Comparison of ENCODE assay signal across 8 cellular contexts in the genomic region with DNA sequence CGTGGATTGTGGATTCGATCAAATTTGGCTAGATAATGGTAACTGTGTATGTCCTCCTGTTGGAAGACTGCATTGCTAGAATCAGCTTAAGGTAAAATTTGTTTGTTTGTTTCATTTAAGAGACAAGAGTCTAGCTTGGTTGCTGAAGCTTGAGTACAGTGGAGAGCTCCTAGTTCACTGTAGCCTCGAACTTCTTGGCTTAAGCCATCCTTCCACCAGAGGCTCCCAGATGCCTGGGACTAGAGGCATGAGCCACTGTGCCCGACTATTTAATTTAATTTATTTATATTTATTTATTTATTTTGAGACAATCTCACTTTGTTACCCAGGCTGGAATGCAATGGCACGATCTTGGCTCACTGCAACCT. TPM values are rescaled to one million over a fixed set of nuclear protein-coding genes. Genes with fewer than 3 reads are reported as not detected.
A peak's percentile ranks its signal among the peaks of the same experiment; 100 is the strongest.
DNase-seq lines count a peak whose midpoint lies in the region; ATAC-seq, FAIRE-seq and TF ChIP-seq lines count a peak whose summit lies in the region.

No MANE protein-coding gene starts in this region.

- no peaks in the 10 kb centered on the region for H3K79me1 ChIP-seq in neuronal stem cell (ENCODE audit: low read depth, low read length)

- peaks cover 59% of the 10 kb centered on the region for H3K79me2 ChIP-seq in Loucy (ENCODE audit: insufficient read depth, low read length)

- H3K27me3 ChIP-seq in CD4-positive, alpha-beta T cell (ENCODE audit: control insufficient read depth, insufficient read depth, low read length), result no peaks in the 10 kb centered on the region
- H3K27me3 ChIP-seq in Loucy (ENCODE audit: insufficient read depth, low read length, poor library complexity, severe bottlenecking) (no peaks in the 10 kb centered on the region), small intestine (ENCODE audit: control insufficient read depth in 2 of 2, insufficient read depth in 2 of 2, low read length in 2 of 2) (no peaks in the 10 kb centered on the region), neuronal stem cell (ENCODE audit: control insufficient read depth in 3 of 3, insufficient read depth in 3 of 3, low read depth in 1 of 3, low read length in 3 of 3) (no peaks in the 10 kb centered on the region)

- H3K4me2 ChIP-seq in Loucy (ENCODE audit: low read depth, low read length, poor library complexity, severe bottlenecking), result peak overlapping the region; percentile 94
- H3K4me2 ChIP-seq in neuronal stem cell (ENCODE audit: insufficient read depth, low read length, poor library complexity, severe bottlenecking), result no peak overlapping the region

- no peak for FAIRE-seq in small intestine (lab: Jason Lieb, UNC)

- peaks cover 28% of the 10 kb centered on the region for H3K36me3 Mint-ChIP-seq in CD4-positive, alpha-beta T cell (ENCODE audit: low read depth)
- H3K36me3 Mint-ChIP-seq in nephron (ENCODE audit: low read depth), result peaks cover 26% of the 10 kb centered on the region

- H3K9ac ChIP-seq in Loucy (ENCODE audit: low read depth, low read length, poor library complexity, severe bottlenecking), result peak overlapping the region; percentile 95
- no peak overlapping the region for H3K9ac ChIP-seq in neuronal stem cell (ENCODE audit: low read depth, low read length, poor library complexity)

- H3K27me3 Mint-ChIP-seq in CD4-positive, alpha-beta T cell, result no peaks in the 10 kb centered on the region
- no peaks in the 10 kb centered on the region for H3K27me3 Mint-ChIP-seq in nephron (ENCODE audit: low read depth)

- H3K23ac ChIP-seq in neuronal stem cell (ENCODE audit: low read depth, low read length, poor library complexity), result no peak overlapping the region

- no peak for TF ChIP-seq CTCF in CD4-positive, alpha-beta T cell (IDR thresholded peaks at IDR 0.05)
- TF ChIP-seq CTCF in Loucy (conservative IDR thresholded peaks at IDR 0.05; ENCODE audit: low read length) (no peak), coronary artery (IDR thresholded peaks at IDR 0.05) (no peak), nephron (IDR thresholded peaks at IDR 0.05; ENCODE audit: unreplicated experiment in 3 of 3) (no peak)

- CTCF ChIA-PET in CD4-positive, alpha-beta T cell (lab: Charles Lee), result interaction anchor here (0.6 to 3.5 kb wide), 3 partner anchors 11 to 122 kb away, joined by 3 to 16 read pairs (median 8); no protein-coding TSS in a partner anchor

- H3K9me3 Mint-ChIP-seq in CD4-positive, alpha-beta T cell, result no peaks in the 10 kb centered on the region
- H3K9me3 Mint-ChIP-seq in nephron, result no peaks in the 10 kb centered on the region

- H3K27ac Mint-ChIP-seq in CD4-positive, alpha-beta T cell, result peak overlapping the region; percentile 84
- peak overlapping the region; percentile 96 to 100 (median 97) for H3K27ac Mint-ChIP-seq in nephron

- peaks cover 34% of the 10 kb centered on the region for H4K20me1 ChIP-seq in Loucy (ENCODE audit: insufficient read depth, low read length, poor library complexity, severe bottlenecking)

- peaks cover 34% of the 10 kb centered on the region for H3K4me1 ChIP-seq in Loucy (ENCODE audit: insufficient read depth, low read length, poor library complexity, severe bottlenecking)
- peaks cover 4 to 6% of the 10 kb centered on the region in 2 donors for H3K4me1 ChIP-seq in small intestine (ENCODE audit: control insufficient read depth in 2 of 2, insufficient read depth in 1 of 2, low read depth in 1 of 2, low read length in 1 of 2)
- H3K4me1 ChIP-seq in neuronal stem cell (ENCODE audit: control insufficient read depth in 2 of 2, insufficient read depth in 1 of 2, low read depth in 1 of 2, low read length in 2 of 2), result peaks cover 2 to 9% of the 10 kb centered on the region in 2 donors

- H3K36me3 ChIP-seq in Loucy (ENCODE audit: insufficient read depth, low read length), result no peaks in the 10 kb centered on the region
- H3K36me3 ChIP-seq in small intestine (ENCODE audit: control insufficient read depth in 2 of 2, insufficient read depth in 2 of 2, low read length in 2 of 2), result no peaks in the 10 kb centered on the region
- H3K36me3 ChIP-seq in neuronal stem cell (replicated peaks in 1 of 2; ENCODE audit: control insufficient read depth in 2 of 2, insufficient read depth in 2 of 2, low read length in 2 of 2), result peaks cover 0 to 45% of the 10 kb centered on the region in 2 donors

- no peak overlapping the region for H3K27ac ChIP-seq in CD4-positive, alpha-beta T cell (ENCODE audit: low read depth, low read length)
- H3K27ac ChIP-seq in coronary artery, result no peak overlapping the region
- no peak overlapping the region for H3K27ac ChIP-seq in small intestine (ENCODE audit: low read depth in 1 of 2, low read length in 1 of 2)
- H3K27ac ChIP-seq in neuronal stem cell (replicated peaks; ENCODE audit: low read length), result no peak overlapping the region

- H4K8ac ChIP-seq in neuronal stem cell (ENCODE audit: low read depth, low read length), result no peak overlapping the region

- H2AFZ ChIP-seq in Loucy (ENCODE audit: low read length), result no peak overlapping the region
- no peak overlapping the region for H2AFZ ChIP-seq in neuronal stem cell (ENCODE audit: low read length)

- no peak overlapping the region for H3K14ac ChIP-seq in neuronal stem cell (ENCODE audit: low read length)

- H2BK5ac ChIP-seq in neuronal stem cell (ENCODE audit: low read length), result no peak overlapping the region

- no peak overlapping the region for H2AK5ac ChIP-seq in neuronal stem cell (ENCODE audit: low read depth, low read length)

- H3K18ac ChIP-seq in neuronal stem cell (ENCODE audit: low read length), result no peak overlapping the region

- intact Hi-C loops in CD4-positive, alpha-beta T cell (cut with DNase I, micrococcal nuclease), result loop anchor here in 1 of 2 experiments (5.0 kb wide), 1 partner anchor 131 kb away; no protein-coding TSS in a partner anchor

- H3K4me3 ChIP-seq in Loucy (ENCODE audit: low read length, poor library complexity, severe bottlenecking) (peak overlapping the region; percentile 87), coronary artery (peak overlapping the region; percentile 93), small intestine (ENCODE audit: low read depth in 1 of 2, low read length in 2 of 2) (peak overlapping the region in 1 of 2 donors; percentile 93), neuronal stem cell (ENCODE audit: low read length in 2 of 2) (peak overlapping the region in 1 of 2 donors; percentile 98)

- ATAC-seq in CD4-positive, alpha-beta T cell (ENCODE audit: poor library complexity), result no peak
- no peak for ATAC-seq in GM19395 (IDR thresholded peaks at IDR 0.05; ENCODE audit: unreplicated experiment)

- H2BK15ac ChIP-seq in neuronal stem cell (ENCODE audit: low read length), result no peak overlapping the region

- no peak overlapping the region for H3K4ac ChIP-seq in neuronal stem cell (ENCODE audit: low read length)

- POLR2A ChIA-PET in CD4-positive, alpha-beta T cell (lab: Charles Lee), result interaction anchor here (0.7 to 3.8 kb wide), 3 partner anchors 42 to 369 kb away, joined by 3 to 24 read pairs (median 3); a partner anchor contains a TSS

- WGBS in small intestine, 3 donors, result 68 to 85% (median 70%) methylated on average over 5 of the region's 5 CpGs
- WGBS in neuronal stem cell (ENCODE audit: extremely low coverage in 2 of 2, insufficient read length in 2 of 2, insufficient replicate concordance in 1 of 2), 2 donors, result no CpG with 5 or more reads among the region's 5 CpGs

- H3K4me1 Mint-ChIP-seq in CD4-positive, alpha-beta T cell (ENCODE audit: low read depth), result peaks cover 39% of the 10 kb centered on the region
- H3K4me1 Mint-ChIP-seq in nephron, result peaks cover 32% of the 10 kb centered on the region

- peak overlapping the region; percentile 94 for H3K4me3 Mint-ChIP-seq in CD4-positive, alpha-beta T cell
- H3K4me3 Mint-ChIP-seq in nephron, result peak overlapping the region; percentile 96 to 97 (median 96)

- H2BK12ac ChIP-seq in neuronal stem cell (ENCODE audit: low read length), result no peak overlapping the region

- no peaks in the 10 kb centered on the region for H3K9me2 ChIP-seq in Loucy (replicated peaks; ENCODE audit: low read depth, low read length)

- H3F3A ChIP-seq in Loucy (ENCODE audit: low read depth), result no peaks in the 10 kb centered on the region

- H4K91ac ChIP-seq in neuronal stem cell (ENCODE audit: low read depth, low read length, poor library complexity), result no peak overlapping the region

- no peaks in the 10 kb centered on the region for H3K9me3 ChIP-seq in CD4-positive, alpha-beta T cell (ENCODE audit: control insufficient read depth, low read length)
- H3K9me3 ChIP-seq in Loucy (ENCODE audit: insufficient read depth, low read depth, low read length) (no peaks in the 10 kb centered on the region), small intestine (ENCODE audit: control insufficient read depth, low read depth) (no peaks in the 10 kb centered on the region), neuronal stem cell (replicated peaks in 1 of 2; ENCODE audit: control insufficient read depth in 2 of 2, insufficient read depth in 1 of 2, low read depth in 1 of 2, low read length in 2 of 2) (no peaks in the 10 kb centered on the region)

- DNase-seq in CD4-positive, alpha-beta T cell, result no peak
- no peak for DNase-seq in coronary artery (ENCODE audit: low spot score)
- no peak for DNase-seq in small intestine
- DNase-seq in effector CD8-positive, alpha-beta T cell (lab: John Stamatoyannopoulos, UW), result no peak
- no peak for DNase-seq in neuronal stem cell (ENCODE audit: low spot score)

- H2BK120ac ChIP-seq in neuronal stem cell (ENCODE audit: low read depth, low read length), result no peak overlapping the region

RNA-seq across cellular contexts. Expression of a gene that starts 1.5 kb away (rescaled TPM):
- total RNA-seq in CD4-positive, alpha-beta T cell, result 10 to 100 TPM; 26.0 to 26.3 TPM
- polyA plus RNA-seq in small intestine, result 10 to 100 TPM; 15.9 to 27.1 (median 25.0) TPM
- polyA plus RNA-seq in neuronal stem cell (2013, experiment 1 of 2), result 36.4 TPM
- 37.7 TPM for polyA plus RNA-seq in neuronal stem cell (2013, experiment 2 of 2)

RNA-seq across cellular contexts. Expression of a gene that starts 42.2 kb away (rescaled TPM):
- 1 to 10 TPM; 1.9 to 4.8 TPM for total RNA-seq in CD4-positive, alpha-beta T cell
- 10 to 100 TPM; 24.6 to 39.4 (median 29.5) TPM for polyA plus RNA-seq in small intestine
- 8.6 TPM for polyA plus RNA-seq in neuronal stem cell (2013, experiment 1 of 2)
- 7.6 TPM for polyA plus RNA-seq in neuronal stem cell (2013, experiment 2 of 2)
